ENCODE assay signal across 8 cellular contexts in genomic region chr13:99200433-99201167, GRCh38. TPM values are rescaled to one million over a fixed set of nuclear protein-coding genes. Genes with fewer than 3 reads are reported as not detected.
A peak's percentile ranks its signal among the peaks of the same experiment; 100 is the strongest.
DNase-seq lines count a peak whose midpoint lies in the region; ATAC-seq lines count a peak whose summit lies in the region.

Gene UBAC2 (plus strand): TSS chr13:99200854. CDS start chr13:99200909, 55 bp downstream.

- ATAC-seq in GM19043 (IDR thresholded peaks at IDR 0.05; ENCODE audit: low read depth, unreplicated experiment) (peak; percentile 58), HG03378 (IDR thresholded peaks at IDR 0.05; ENCODE audit: unreplicated experiment) (peak; percentile 51)

- DNase-seq in AML-193 (lab: John Stamatoyannopoulos, UW) (peak; percentile 91 to 92), NCI-H460 (ENCODE audit: extremely low read depth, low read depth) (peak; percentile 90), cerebellum (ENCODE audit: low spot score) (peak; percentile 97), kidney glomerular epithelial cell (lab: John Stamatoyannopoulos, UW) (peak; percentile 81)
- DNase-seq in activated CD4-positive, alpha-beta T cell treated with anti-CD3 and anti-CD28 coated beads for 1 hour = peak; percentile 96
- DNase-seq in stimulated activated CD4-positive, alpha-beta T cell treated with anti-CD3 and anti-CD28 coated beads, Interleukin-1b, Interleukin-23, amount 100 ng/mL, for 1 hour (ENCODE audit: low read depth in 2 of 2) = peak; percentile 87 to 95

RNA-seq across cellular contexts. Expression of gene UBAC2, which starts in this region (rescaled TPM):
- total RNA-seq in NCI-H460 (2014; rRNA removed; shearing (Covaris generic)) = 41.9 and 43.0 TPM in 2 replicates
- polyA plus RNA-seq in NCI-H460 (2014; cell fraction: nucleus; rRNA removed) = 35.2 and 41.3 TPM in 2 replicates
- 25.5 TPM for total RNA-seq in cerebellum

Comparison
In these comparisons a context has a peak if more than half of its experiments do, and no peak if none do; other contexts are left out.
1. Peak in every context shown above with its lines: DNase-seq and ATAC-seq.